14 cellular contexts compared by ENCODE assay signal in the genomic region with DNA sequence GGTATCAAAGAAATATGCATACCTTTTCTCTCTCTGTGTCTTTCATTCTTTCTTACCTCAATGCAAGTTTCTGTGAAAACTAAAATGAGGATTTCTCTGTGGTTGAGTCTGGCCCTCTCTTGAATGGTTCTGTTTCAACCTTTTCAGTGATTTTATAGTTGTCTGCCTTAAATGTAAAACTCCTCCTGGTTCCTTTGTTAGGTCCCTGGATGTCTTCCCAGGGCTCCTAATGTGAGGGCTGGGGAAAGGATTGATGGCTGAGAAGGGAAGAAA.
DNase-seq lines count a peak whose midpoint lies in the region; ATAC-seq, FAIRE-seq and TF ChIP-seq lines count a peak whose summit lies in the region.
"Had no signal": no experiment of that assay in that cellular context is flagged by ENCODE, and none has a peak within 500 bp of the region (broad histone marks: within the 10 kb centered on the region; RNA-seq: fewer than 3 reads in every experiment).

No MANE protein-coding gene starts in this region.

- no peaks in the 10 kb centered on the region for H3K79me2 ChIP-seq in K562 (ENCODE audit: control insufficient read depth, insufficient read depth, low read length)
- no peaks in the 10 kb centered on the region for H3K79me2 ChIP-seq in neural cell (replicated peaks; ENCODE audit: insufficient read depth, low read length)
- H3K79me2 ChIP-seq in HepG2 (ENCODE audit: insufficient read depth, low read length) = no peaks in the 10 kb centered on the region

- H3K9me1 ChIP-seq in K562 (ENCODE audit: control insufficient read depth, insufficient read depth, low read length) = no peaks in the 10 kb centered on the region

- intact Hi-C loops in K562 (cut with micrococcal nuclease) (loop anchor here (5.0 to 10.0 kb wide), 2 partner anchors 278 to 986 kb away; no protein-coding TSS in a partner anchor), HepG2 (cut with micrococcal nuclease; ENCODE audit: unreplicated experiment) (no loop called here)

- H3K9me2 ChIP-seq in neural cell (ENCODE audit: insufficient read depth, low read length) = no peaks in the 10 kb centered on the region

- H3K4me1 ChIP-seq in ES-I3 (ENCODE audit: insufficient read depth, low read length) (peaks cover 4% of the 10 kb centered on the region; the same call in 1 of the 2 replicates), HUES6 (ENCODE audit: control insufficient read depth, insufficient read depth, low read length) (0 out of 2 replicates have a peak, but pooled peaks cover 5% of the 10 kb centered on the region), K562 (replicated peaks in 1 of 2; ENCODE audit: control insufficient read depth in 2 of 2, insufficient read depth in 2 of 2, low read length in 2 of 2) (peaks cover 0 to 5% of the 10 kb centered on the region in 2 experiments; a peak in 1 of 5 replicates), HepG2 (ENCODE audit: insufficient read depth, low read length) (no peaks in the 10 kb centered on the region)
- H3K4me1 ChIP-seq: SJCRH30 had no signal

- H4K20me1 ChIP-seq in K562 (replicated peaks; ENCODE audit: control insufficient read depth, insufficient read depth, low read length) (no peaks in the 10 kb centered on the region), neural cell (ENCODE audit: insufficient read depth) (no peaks in the 10 kb centered on the region), HepG2 (ENCODE audit: insufficient read depth, low read length) (no peaks in the 10 kb centered on the region)

- H3K9me3 ChIP-seq in ES-I3 (ENCODE audit: control insufficient read depth, insufficient read depth, low read length) = no peaks in the 10 kb centered on the region
- no peaks in the 10 kb centered on the region for H3K9me3 ChIP-seq in HUES6 (ENCODE audit: control insufficient read depth, insufficient read depth, low read depth, low read length)
- no peaks in the 10 kb centered on the region for H3K9me3 ChIP-seq in K562 (replicated peaks; ENCODE audit: control insufficient read depth, insufficient read depth, low read depth, low read length)
- H3K9me3 ChIP-seq in neural cell (ENCODE audit: low read length) = no peaks in the 10 kb centered on the region
- H3K9me3 ChIP-seq in HepG2 (ENCODE audit: low read length) = peaks cover 28% of the 10 kb centered on the region
- H3K9me3 ChIP-seq: SJCRH30 had no signal

- H3K27ac ChIP-seq in HUES6 (ENCODE audit: low read depth, low read length) (no peak overlapping the region), K562 (ENCODE audit: extremely low read depth, low read depth, low read length) (peak overlapping the region; percentile 42; the same call in 2 of the 3 replicates), neural cell (ENCODE audit: low read length) (peak overlapping the region; percentile 63), HepG2 (ENCODE audit: extremely low read length, insufficient read depth, low read length) (no peak overlapping the region)
- H3K27ac ChIP-seq: SJCRH30 had no signal

- no peak for TF ChIP-seq EP300 in K562 (IDR thresholded peaks at IDR 0.05; ENCODE audit: low read length)
- TF ChIP-seq EP300 in neural cell (conservative IDR thresholded peaks at IDR 0.05; ENCODE audit: poor library complexity, severe bottlenecking) = no peak
- TF ChIP-seq EP300 in HepG2 (IDR thresholded peaks at IDR 0.05; ENCODE audit: low read depth in 2 of 2, low read length in 2 of 2) = no peak
- no peak for TF ChIP-seq EP300 in HepG2 (CRISPR knock-in tag; IDR thresholded peaks at IDR 0.05; ENCODE audit: borderline replicate concordance)

- no peak for TF ChIP-seq CTCF in K562 (IDR thresholded peaks at IDR 0.05 in 2 of 3, conservative IDR thresholded peaks at IDR 0.05 in 1 of 3; ENCODE audit: insufficient read depth in 2 of 3, low read depth in 1 of 3, low read length in 3 of 3)
- TF ChIP-seq CTCF in neural cell (IDR thresholded peaks at IDR 0.05; ENCODE audit: poor library complexity, severe bottlenecking) = no peak
- no peak for TF ChIP-seq CTCF in HepG2 (CRISPR knock-in tag; IDR thresholded peaks at IDR 0.05)

- DNase-seq in K562 (ENCODE audit: extremely low read depth in 1 of 4, low spot score in 3 of 4) (no peak), HepG2 (ENCODE audit: low spot score) (no peak), LoVo (ENCODE audit: low spot score) (no peak)
- DNase-seq in stimulated activated CD8-positive, alpha-beta memory T cell treated with anti-CD3 and anti-CD28 coated beads, Interleukin-4, amount 100 ng/mL, for 48 hours = no peak
- DNase-seq: CD4-positive, CD25-positive, alpha-beta regulatory T cell; DMS79 treated with DMSO at 0.1 percent for 48 hours; NCI-H187; NCI-H69; SJCRH30 had no signal

- BruUV-seq in K562 (replicated peaks; lab: Mats Ljungman, UMichigan) (TSS peak; percentile 65), HepG2 (replicated peaks; lab: Mats Ljungman, UMichigan) (no TSS peak)

- TF ChIP-seq POLR2A in K562 (conservative IDR thresholded peaks at IDR 0.05) (no peak), HepG2 (IDR thresholded peaks at IDR 0.05; ENCODE audit: insufficient read depth in 1 of 2, low read depth in 2 of 2, low read length in 2 of 2) (no peak)

- H3K9ac ChIP-seq in ES-I3 (ENCODE audit: low read depth, low read length) (peak overlapping the region; percentile 41), HUES6 (ENCODE audit: low read length) (peak overlapping the region; percentile 13), K562 (ENCODE audit: insufficient read depth in 1 of 2, low read depth in 2 of 2, low read length in 2 of 2) (peak overlapping the region in 1 of 2 experiments; percentile 56; a peak in 2 of 4 replicates), neural cell (ENCODE audit: low read length) (no peak overlapping the region), HepG2 (ENCODE audit: insufficient read depth, low read depth, low read length) (no peak overlapping the region)

- H3F3A ChIP-seq in neural cell (ENCODE audit: insufficient read depth, low read length, poor library complexity, severe bottlenecking) = peaks cover 13% of the 10 kb centered on the region

- ATAC-seq in K562 = peak; percentile 56
- no peak for ATAC-seq in HepG2
- ATAC-seq in GM18502 (IDR thresholded peaks at IDR 0.05; ENCODE audit: poor library complexity, unreplicated experiment) = no peak

- H3K36me3 ChIP-seq in ES-I3 (ENCODE audit: insufficient read depth, low read length) (no peaks in the 10 kb centered on the region), HUES6 (ENCODE audit: control insufficient read depth, insufficient read depth, low read length) (no peaks in the 10 kb centered on the region), K562 (ENCODE audit: control insufficient read depth, insufficient read depth, low read length) (no peaks in the 10 kb centered on the region), neural cell (ENCODE audit: insufficient read depth, low read length) (no peaks in the 10 kb centered on the region), HepG2 (replicated peaks in 1 of 2; ENCODE audit: control insufficient read depth in 1 of 2, insufficient read depth in 2 of 2, low read length in 2 of 2) (no peaks in the 10 kb centered on the region)
- H3K36me3 ChIP-seq: SJCRH30 had no signal

- H2AFZ ChIP-seq in K562 (ENCODE audit: low read depth, low read length) (peak overlapping the region; percentile 94), neural cell (ENCODE audit: low read depth, low read length) (no peak overlapping the region), HepG2 (ENCODE audit: low read length) (no peak overlapping the region)

- in situ Hi-C loops in K562 (cut with MboI) = no loop called here
- in situ Hi-C loops in HepG2 (cut with HindIII; ENCODE audit: extremely low pct_ligation_motif_present, low pct_unique_long_range_greater_than_20kb) = no loop called here

- H3K27me3 ChIP-seq in HUES6 (ENCODE audit: control insufficient read depth, insufficient read depth, low read length) = no peaks in the 10 kb centered on the region
- H3K27me3 ChIP-seq in K562 (ENCODE audit: control insufficient read depth in 2 of 2, insufficient read depth in 2 of 2, low read length in 2 of 2) = no peaks in the 10 kb centered on the region
- H3K27me3 ChIP-seq in neural cell (ENCODE audit: insufficient read depth, low read depth, low read length) = no peaks in the 10 kb centered on the region
- H3K27me3 ChIP-seq in HepG2 (ENCODE audit: control insufficient read depth in 1 of 2, insufficient read depth in 2 of 2, low read length in 2 of 2) = no peaks in the 10 kb centered on the region
- H3K27me3 ChIP-seq: SJCRH30 had no signal

- TF ChIP-seq RAD21 in K562 (CRISPR knock-in tag; conservative IDR thresholded peaks at IDR 0.05 in 1 of 2, IDR thresholded peaks at IDR 0.05 in 1 of 2) = no peak
- TF ChIP-seq RAD21 in neural cell (conservative IDR thresholded peaks at IDR 0.05) = no peak
- TF ChIP-seq RAD21 in HepG2 (CRISPR knock-in tag; IDR thresholded peaks at IDR 0.05) = no peak

- FAIRE-seq in K562 (lab: Jason Lieb, UNC) (no peak), HepG2 (lab: Jason Lieb, UNC) (no peak)
- FAIRE-seq: G401.6 had no signal

- POLR2A ChIA-PET in K562 (lab: Yijun Ruan, JAX) = no interaction called here
- POLR2A ChIA-PET in HepG2 (lab: Yijun Ruan, JAX) = no interaction called here

- H3K4me2 ChIP-seq in K562 (ENCODE audit: insufficient read depth, low read length) = peak overlapping the region; percentile 71
- peak overlapping the region; percentile 6 for H3K4me2 ChIP-seq in neural cell (ENCODE audit: low read length)
- H3K4me2 ChIP-seq in HepG2 (ENCODE audit: low read depth, low read length) = no peak overlapping the region

- peak overlapping the region; percentile 45 for H3K4me3 ChIP-seq in HUES6 (ENCODE audit: low read depth, low read length)
- peak overlapping the region; percentile 14 for H3K4me3 ChIP-seq in K562
- H3K4me3 ChIP-seq in neural cell (ENCODE audit: low read length) = peak overlapping the region; percentile 37
- no peak overlapping the region for H3K4me3 ChIP-seq in HepG2 (replicated peaks in 1 of 3; ENCODE audit: insufficient read depth in 1 of 3, low read depth in 2 of 3, low read length in 3 of 3)
- H3K4me3 ChIP-seq: SJCRH30 had no signal

- CTCF ChIA-PET in K562 (lab: Yijun Ruan, JAX; ENCODE audit: low intra/inter-chr PET ratio) (no interaction called here), HepG2 (lab: Yijun Ruan, JAX; ENCODE audit: low intra/inter-chr PET ratio, low total read pairs) (no interaction called here)

TF ChIP-seq in K562, 482 proteins besides CTCF, POLR2A, EP300 and RAD21 (continues in another document):
- no peak for TF ChIP-seq ATF1 (CRISPR knock-in tag; IDR thresholded peaks at IDR 0.05)
- no peak for TF ChIP-seq ATF1 (tag; IDR thresholded peaks at IDR 0.05)
- peak; percentile 64 for TF ChIP-seq ZBTB8A (IDR thresholded peaks at IDR 0.05; ENCODE audit: partially characterized antibody)

TF ChIP-seq in neural cell, 6 proteins besides CTCF, POLR2A, EP300 and RAD21 (continues in another document):
- TF ChIP-seq MXI1 (conservative IDR thresholded peaks at IDR 0.05; ENCODE audit: poor library complexity, severe bottlenecking) (no peak), SMC3 (conservative IDR thresholded peaks at IDR 0.05; ENCODE audit: poor library complexity) (no peak), EZH2 (IDR thresholded peaks at IDR 0.05; ENCODE audit: borderline replicate concordance, insufficient read depth, low read length, poor library complexity, severe bottlenecking) (no peak)

TF ChIP-seq in HepG2, 621 proteins besides CTCF, POLR2A, EP300 and RAD21 (continues in another document):
- no peak for TF ChIP-seq POGZ (CRISPR knock-in tag; IDR thresholded peaks at IDR 0.05)

Comparison
In these comparisons a context has a peak if more than half of its experiments do, and no peak if none do; other contexts are left out.
1. H3K9ac ChIP-seq: peak in ES-I3 (single experiment) and HUES6 (single experiment); none in neural cell (single experiment) and HepG2 (single experiment).
2. H3K27ac ChIP-seq: peak in K562 (single experiment) and neural cell (single experiment); none in HUES6 (single experiment) and HepG2 (single experiment).
3. H3K4me3 ChIP-seq: peak in HUES6 (single experiment), K562 (single experiment) and neural cell (single experiment); none in HepG2 (0 of 3).